8 cellular contexts compared by ENCODE assay signal in genomic region chr7:100157334-100158228, GRCh38. TPM values are rescaled to one million over a fixed set of nuclear protein-coding genes. Genes with fewer than 3 reads are reported as not detected.
DNase-seq lines count a peak whose midpoint lies in the region; ATAC-seq and TF ChIP-seq lines count a peak whose summit lies in the region.

No MANE protein-coding gene starts in this region.

- H3K18ac ChIP-seq in neuronal stem cell (ENCODE audit: low read length), result no peak overlapping the region

- peak overlapping the region; percentile 87 to 98 (median 94) for H3K9ac ChIP-seq in BLaER1 treated with 17β-estradiol and CSF1 and Interleukin-3, amounts not matched to agents 10 nM and 100 nM
- H3K9ac ChIP-seq in neuronal stem cell (ENCODE audit: low read depth, low read length, poor library complexity), result peak overlapping the region; percentile 89

- no peaks in the 10 kb centered on the region for H3K9me3 ChIP-seq in BLaER1 treated with 17β-estradiol and CSF1 and Interleukin-3, amounts not matched to agents 10 nM and 100 nM (replicated peaks in 1 of 11)
- no peaks in the 10 kb centered on the region for H3K9me3 ChIP-seq in WERI-Rb-1 (ENCODE audit: severe bottlenecking)
- no peaks in the 10 kb centered on the region for H3K9me3 ChIP-seq in neuronal stem cell (replicated peaks in 1 of 2; ENCODE audit: control insufficient read depth in 2 of 2, insufficient read depth in 1 of 2, low read depth in 1 of 2, low read length in 2 of 2)

- no peak overlapping the region for H3K14ac ChIP-seq in neuronal stem cell (ENCODE audit: low read length)

- no peak overlapping the region for H4K91ac ChIP-seq in neuronal stem cell (ENCODE audit: low read depth, low read length, poor library complexity)

- peaks cover 52 to 70% (median 60%) of the 10 kb centered on the region in 10 experiments for H3K4me1 ChIP-seq in BLaER1 treated with 17β-estradiol and CSF1 and Interleukin-3, amounts not matched to agents 10 nM and 100 nM
- peaks cover 5 to 11% of the 10 kb centered on the region in 2 donors for H3K4me1 ChIP-seq in neuronal stem cell (ENCODE audit: control insufficient read depth in 2 of 2, insufficient read depth in 1 of 2, low read depth in 1 of 2, low read length in 2 of 2)

- H2AK5ac ChIP-seq in neuronal stem cell (ENCODE audit: low read depth, low read length), result no peak overlapping the region

- no peak overlapping the region for H4K8ac ChIP-seq in neuronal stem cell (ENCODE audit: low read depth, low read length)

- H2BK120ac ChIP-seq in neuronal stem cell (ENCODE audit: low read depth, low read length), result no peak overlapping the region

- peak overlapping the region; percentile 1 for H3K4ac ChIP-seq in neuronal stem cell (ENCODE audit: low read length)

- DNase-seq in HFF-Myc (ENCODE audit: extremely low read depth, low read depth) (no peak), WERI-Rb-1 (peak; percentile 54), foreskin fibroblast (peak; percentile 82 to 90), neuronal stem cell (ENCODE audit: low spot score) (no peak), cerebellar nuclear complex (lab: John Stamatoyannopoulos, UW) (no peak)
- no peak for DNase-seq in stimulated activated CD4-positive, alpha-beta T cell treated with anti-CD3 and anti-CD28 coated beads, Interleukin-1b, Interleukin-23, amount 100 ng/mL, for 48 hours

- no peak overlapping the region for H2BK12ac ChIP-seq in neuronal stem cell (ENCODE audit: low read length)

- peak overlapping the region; percentile 89 to 100 (median 97) for H3K4me2 ChIP-seq in BLaER1 treated with 17β-estradiol and CSF1 and Interleukin-3, amounts not matched to agents 10 nM and 100 nM
- H3K4me2 ChIP-seq in neuronal stem cell (ENCODE audit: insufficient read depth, low read length, poor library complexity, severe bottlenecking), result peak overlapping the region; percentile 92

- no CpG with 5 or more reads among the region's 32 CpGs for WGBS in neuronal stem cell (ENCODE audit: extremely low coverage in 2 of 2, insufficient read length in 2 of 2, insufficient replicate concordance in 1 of 2), 2 donors

- TF ChIP-seq CTCF in HFF-Myc (IDR thresholded peaks at IDR 0.05; ENCODE audit: low read depth, low read length, missing control alignments) (peak; percentile 13), WERI-Rb-1 (IDR thresholded peaks at IDR 0.05; ENCODE audit: low read depth, low read length) (peak; percentile 34; the same call in 1 of the 2 replicates), foreskin fibroblast (IDR thresholded peaks at IDR 0.05; ENCODE audit: low read depth, low read length) (peak; percentile 16)

- H2BK15ac ChIP-seq in neuronal stem cell (ENCODE audit: low read length), result no peak overlapping the region

- peak overlapping the region; percentile 46 for H3K23ac ChIP-seq in neuronal stem cell (ENCODE audit: low read depth, low read length, poor library complexity)

- H3K27ac ChIP-seq in BLaER1 treated with 17β-estradiol and CSF1 and Interleukin-3, amounts not matched to agents 10 nM and 100 nM, result peak overlapping the region; percentile 79 to 96 (median 92); a peak in 21 of 22 replicates
- H3K27ac ChIP-seq in WERI-Rb-1 (peak overlapping the region; percentile 71), neuronal stem cell (replicated peaks; ENCODE audit: low read length) (no peak overlapping the region)

- peak overlapping the region; percentile 55 for H2BK5ac ChIP-seq in neuronal stem cell (ENCODE audit: low read length)

- H3K4me3 ChIP-seq in BLaER1 treated with 17β-estradiol and CSF1 and Interleukin-3, amounts not matched to agents 10 nM and 100 nM, result peak overlapping the region; percentile 80 to 100 (median 94)
- H3K4me3 ChIP-seq in HFF-Myc (replicated peaks; ENCODE audit: low read depth, low read length), result peak overlapping the region; percentile 76
- peak overlapping the region; percentile 77 for H3K4me3 ChIP-seq in WERI-Rb-1 (ENCODE audit: low read depth, low read length)
- peak overlapping the region; percentile 65 to 74 for H3K4me3 ChIP-seq in foreskin fibroblast (ENCODE audit: low read depth in 1 of 2, low read length in 2 of 2)
- H3K4me3 ChIP-seq in neuronal stem cell (ENCODE audit: low read length in 2 of 2), result peak overlapping the region; percentile 87 to 97

- peak overlapping the region; percentile 88 for H2AFZ ChIP-seq in neuronal stem cell (ENCODE audit: low read length)

- no peaks in the 10 kb centered on the region for H3K27me3 ChIP-seq in BLaER1 treated with 17β-estradiol and CSF1 and Interleukin-3, amounts not matched to agents 10 nM and 100 nM
- H3K27me3 ChIP-seq in WERI-Rb-1 (ENCODE audit: insufficient read depth, low read depth, severe bottlenecking) (no peaks in the 10 kb centered on the region), neuronal stem cell (ENCODE audit: control insufficient read depth in 3 of 3, insufficient read depth in 3 of 3, low read depth in 1 of 3, low read length in 3 of 3) (no peaks in the 10 kb centered on the region)

- peaks cover 5% of the 10 kb centered on the region for H3K79me1 ChIP-seq in neuronal stem cell (ENCODE audit: low read depth, low read length)

- ATAC-seq in GM18858 (IDR thresholded peaks at IDR 0.05; ENCODE audit: unreplicated experiment), result no peak

- H3K36me3 ChIP-seq in BLaER1 treated with 17β-estradiol and CSF1 and Interleukin-3, amounts not matched to agents 10 nM and 100 nM, result peaks cover 40 to 51% (median 45%) of the 10 kb centered on the region in 11 experiments
- H3K36me3 ChIP-seq in WERI-Rb-1 (peaks cover 37% of the 10 kb centered on the region), neuronal stem cell (replicated peaks in 1 of 2; ENCODE audit: control insufficient read depth in 2 of 2, insufficient read depth in 2 of 2, low read length in 2 of 2) (peaks cover 24 to 50% of the 10 kb centered on the region in 2 donors)

- H4K20me1 ChIP-seq in BLaER1 treated with 17β-estradiol and CSF1 and Interleukin-3, amounts not matched to agents 10 nM and 100 nM, result peaks cover 39 to 56% (median 49%) of the 10 kb centered on the region in 11 experiments

RNA-seq across cellular contexts. Expression of gene TRAPPC14, which starts 0.9 kb away (rescaled TPM):
- polyA plus RNA-seq in neuronal stem cell (2013, experiment 1 of 2), result 9.5 TPM
- polyA plus RNA-seq in neuronal stem cell (2013, experiment 2 of 2), result 8.9 TPM

RNA-seq across cellular contexts. Expression of gene LAMTOR4, which starts 8.9 kb away (rescaled TPM):
- polyA plus RNA-seq in neuronal stem cell (2013, experiment 1 of 2), result 116 TPM
- 113 TPM for polyA plus RNA-seq in neuronal stem cell (2013, experiment 2 of 2)

RNA-seq across cellular contexts. Expression of gene GAL3ST4, which starts 10.8 kb away (rescaled TPM):
- 4.7 TPM for polyA plus RNA-seq in neuronal stem cell (2013, experiment 1 of 2)
- 4.5 TPM for polyA plus RNA-seq in neuronal stem cell (2013, experiment 2 of 2)

RNA-seq across cellular contexts. Expression of gene GPC2, which starts 19.6 kb away (rescaled TPM):
- polyA plus RNA-seq in neuronal stem cell (2013, experiment 1 of 2), result 30.8 TPM
- 29.9 TPM for polyA plus RNA-seq in neuronal stem cell (2013, experiment 2 of 2)

RNA-seq across cellular contexts. Expression of gene STAG3, which starts 20.1 kb away (rescaled TPM):
- polyA plus RNA-seq in neuronal stem cell (2013, experiment 1 of 2), result 0.38 TPM
- polyA plus RNA-seq in neuronal stem cell (2013, experiment 2 of 2), result 0.29 TPM

Comparison
In these comparisons a context has a peak if more than half of its experiments do, and no peak if none do; other contexts are left out.
1. DNase-seq: peak in WERI-Rb-1 (single experiment) and foreskin fibroblast (2 of 2); none in HFF-Myc (single experiment), neuronal stem cell (single experiment), cerebellar nuclear complex (0 of 2) and stimulated activated CD4-positive, alpha-beta T cell treated with anti-CD3 and anti-CD28 coated beads, Interleukin-1b, Interleukin-23, amount 100 ng/mL, for 48 hours (single experiment).
2. Peak in every context shown above with its lines, with median percentiles within 50 percentile points of each other: H3K4me3 ChIP-seq and CTCF ChIP-seq.